Comparison of ENCODE assay signal across 14 cellular contexts in the genomic region with DNA sequence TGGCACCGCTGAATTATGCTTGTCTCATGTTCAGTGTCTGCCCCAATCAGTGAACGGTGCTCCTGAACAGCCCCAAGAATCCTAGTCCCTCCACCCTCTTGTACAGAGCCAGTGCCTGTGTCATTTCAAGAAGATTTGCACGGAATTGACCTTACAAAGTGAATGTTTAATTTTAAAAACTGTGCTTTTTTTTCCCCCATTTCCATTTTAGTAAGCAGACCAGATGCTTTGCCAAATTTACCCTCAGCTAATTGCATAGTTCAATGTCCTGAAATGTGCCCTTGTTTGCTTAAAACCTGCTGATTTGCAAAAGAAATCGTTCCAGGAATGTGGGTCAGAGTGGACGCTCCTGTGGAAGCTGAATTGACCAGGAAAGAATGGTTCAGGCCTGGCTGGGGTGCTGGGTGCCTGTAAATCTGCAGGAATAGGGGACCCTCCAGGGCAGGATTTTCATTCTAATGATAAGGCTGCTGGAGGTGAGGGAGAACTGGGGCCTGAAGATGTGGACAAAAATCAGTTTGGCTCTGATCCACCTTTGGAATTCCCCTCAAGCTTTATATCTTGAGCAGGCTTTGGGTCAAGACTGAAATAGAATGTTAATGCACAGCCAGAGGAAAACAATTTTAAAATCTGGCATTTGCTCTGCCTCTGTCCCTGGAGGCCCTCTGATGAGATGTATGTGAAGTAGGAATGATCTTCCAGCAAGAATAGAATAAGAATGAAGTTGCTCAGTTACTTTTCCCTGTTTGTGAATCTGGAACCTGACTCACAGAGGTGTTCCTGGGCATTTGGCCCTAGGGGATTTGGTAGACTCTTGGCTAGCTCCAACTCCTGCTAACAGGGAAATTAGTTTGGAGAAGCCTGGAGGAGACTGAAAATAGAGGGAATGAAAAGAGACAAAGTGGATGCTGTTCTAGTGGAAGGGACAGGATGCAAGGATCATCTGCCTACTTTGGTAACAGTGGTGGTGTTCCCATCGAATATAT. TPM values are rescaled to one million over a fixed set of nuclear protein-coding genes. Genes with fewer than 3 reads are reported as not detected.
DNase-seq lines count a peak whose midpoint lies in the region; ATAC-seq, FAIRE-seq and TF ChIP-seq lines count a peak whose summit lies in the region.
"Had no signal": no experiment of that assay in that cellular context is flagged by ENCODE, and none has a peak within 500 bp of the region (broad histone marks: within the 10 kb centered on the region; RNA-seq: fewer than 3 reads in every experiment).

No MANE protein-coding gene starts in this region.

- H3K4me1 ChIP-seq in fibroblast of lung (ENCODE audit: control insufficient read depth, extremely low read depth, insufficient read depth, low read length) (peaks cover 2% of the 10 kb centered on the region), HepG2 (ENCODE audit: insufficient read depth, low read length) (peaks cover 59% of the 10 kb centered on the region), transverse colon (peaks cover 3 to 19% (median 7%) of the 10 kb centered on the region in 4 donors)

- H2AFZ ChIP-seq in fibroblast of lung (ENCODE audit: low read length) = no peak overlapping the region
- peak overlapping the region; percentile 57 for H2AFZ ChIP-seq in HepG2 (ENCODE audit: low read length)

- TF ChIP-seq POLR2A in HepG2 (IDR thresholded peaks at IDR 0.05; ENCODE audit: insufficient read depth in 1 of 2, low read depth in 2 of 2, low read length in 2 of 2) = no peak
- no peak for TF ChIP-seq POLR2A in transverse colon (IDR thresholded peaks at IDR 0.05)

- H3K9ac ChIP-seq in fibroblast of lung (ENCODE audit: insufficient read depth, low read length) (no peak overlapping the region), HepG2 (ENCODE audit: insufficient read depth, low read depth, low read length) (peak overlapping the region; percentile 9)

- H3K27me3 ChIP-seq in fibroblast of lung (ENCODE audit: control insufficient read depth, insufficient read depth, low read length) (no peaks in the 10 kb centered on the region), HepG2 (ENCODE audit: control insufficient read depth in 1 of 2, insufficient read depth in 2 of 2, low read length in 2 of 2) (no peaks in the 10 kb centered on the region), transverse colon (no peaks in the 10 kb centered on the region)

- TF ChIP-seq EP300 in HepG2 (IDR thresholded peaks at IDR 0.05; ENCODE audit: low read depth in 2 of 2, low read length in 2 of 2) (peak in 1 of 2 experiments; percentile 59; a peak in 2 of 4 replicates), HepG2 (CRISPR knock-in tag; IDR thresholded peaks at IDR 0.05; ENCODE audit: borderline replicate concordance) (no peak), transverse colon (IDR thresholded peaks at IDR 0.05; ENCODE audit: low read depth) (no peak)

- TF ChIP-seq CTCF in RWPE1 (conservative IDR thresholded peaks at IDR 0.05; ENCODE audit: low read depth) = no peak
- TF ChIP-seq CTCF in fibroblast of lung (conservative IDR thresholded peaks at IDR 0.05 in 1 of 2, IDR thresholded peaks at IDR 0.05 in 1 of 2; ENCODE audit: low read depth in 1 of 2, low read length in 2 of 2) = no peak
- TF ChIP-seq CTCF in HepG2 (CRISPR knock-in tag; IDR thresholded peaks at IDR 0.05) = no peak
- TF ChIP-seq CTCF in transverse colon (IDR thresholded peaks at IDR 0.05) = no peak

- H3K9me3 ChIP-seq in fibroblast of lung (ENCODE audit: control insufficient read depth, insufficient read depth, low read depth, low read length) (no peaks in the 10 kb centered on the region), HepG2 (ENCODE audit: low read length) (no peaks in the 10 kb centered on the region), transverse colon (no peaks in the 10 kb centered on the region)

- 0 out of 2 replicates have a peak, but pooled peaks have one; percentile 25 for TF ChIP-seq RAD21 in HepG2 (CRISPR knock-in tag; IDR thresholded peaks at IDR 0.05)

- no peak overlapping the region for H3K4me2 ChIP-seq in fibroblast of lung (ENCODE audit: extremely low read depth, insufficient read depth, low read length)
- peak overlapping the region; percentile 57 for H3K4me2 ChIP-seq in HepG2 (ENCODE audit: low read depth, low read length)

- in situ Hi-C loops in HepG2 (cut with HindIII; ENCODE audit: extremely low pct_ligation_motif_present, low pct_unique_long_range_greater_than_20kb) = no loop called here
- in situ Hi-C loops in transverse colon (cut with MboI; ENCODE audit: low pct_ligation_motif_present in 1 of 4, low pct_unique_long_range_greater_than_20kb in 1 of 4, low sequenced_read_pairs in 3 of 4) = no loop called here

- H3K4me3 ChIP-seq in fibroblast of lung (replicated peaks in 1 of 4; ENCODE audit: control extremely low read depth in 1 of 4, insufficient read depth in 1 of 4, low read depth in 3 of 4, low read length in 4 of 4) (no peak overlapping the region), HepG2 (replicated peaks in 1 of 3; ENCODE audit: insufficient read depth in 1 of 3, low read depth in 2 of 3, low read length in 3 of 3) (peak overlapping the region in 1 of 3 experiments; percentile 4; a peak in 1 of 6 replicates), transverse colon (no peak overlapping the region)

- peak; percentile 34 for DNase-seq in RWPE1 (ENCODE audit: low spot score)
- peak; percentile 59 to 61 for DNase-seq in fibroblast of lung (ENCODE audit: low read depth in 2 of 2)
- DNase-seq in HepG2 (ENCODE audit: low spot score) = peak; percentile 71
- DNase-seq in transverse colon = no peak
- no peak for DNase-seq in NCI-H2227 (lab: John Stamatoyannopoulos, UW; ENCODE audit: unreplicated experiment)
- DNase-seq in stimulated activated CD4-positive, alpha-beta T cell treated with anti-CD3 and anti-CD28 coated beads, Interleukin-1b, Interleukin-23, amount 100 ng/mL, for 48 hours = no peak
- DNase-seq: activated CD4-positive, CD25-positive, alpha-beta regulatory T cell treated with anti-CD3 and anti-CD28 coated beads, Interleukin-2, amount 50 U/mL, for 72 hours; activated T-cell treated with anti-CD3 and anti-CD28 coated beads, Interleukin-2, amount 50 U/mL, for 48 hours; CD8-positive, alpha-beta memory T cell; NCI-H1436 treated with DMSO at 0.1 percent for 48 hours; retina had no signal

- WGBS in HepG2 (ENCODE audit: low lambda C conversion rate) = 18% methylated on average over 6 of the region's 6 CpGs
- WGBS in transverse colon (ENCODE audit: low coverage in 1 of 2), 2 donors = 46 to 62% methylated on average over 5 to 6 of the region's 6 CpGs

- POLR2A ChIA-PET in RWPE1 (lab: Yijun Ruan, JAX; ENCODE audit: low non-redundant PET) = no interaction called here
- POLR2A ChIA-PET in HepG2 (lab: Yijun Ruan, JAX) = interaction anchor here (0.7 to 3.5 kb wide), 4 partner anchors 17 to 219 kb away, joined by 3 to 13 read pairs (median 7); partner anchors contain the start of gene EHBP1

- no peaks in the 10 kb centered on the region for H3K36me3 ChIP-seq in fibroblast of lung (ENCODE audit: control insufficient read depth, insufficient read depth, low read length)
- H3K36me3 ChIP-seq in HepG2 (replicated peaks in 1 of 2; ENCODE audit: control insufficient read depth in 1 of 2, insufficient read depth in 2 of 2, low read length in 2 of 2) = no peaks in the 10 kb centered on the region
- H3K36me3 ChIP-seq in transverse colon = no peaks in the 10 kb centered on the region

- ATAC-seq in HepG2 (peak; percentile 95), GM21786 (IDR thresholded peaks at IDR 0.05; ENCODE audit: unreplicated experiment) (no peak), HG02642 (IDR thresholded peaks at IDR 0.05; ENCODE audit: poor library complexity, unreplicated experiment) (no peak)

- H3K27ac ChIP-seq in RWPE1 (no peak overlapping the region), fibroblast of lung (ENCODE audit: insufficient read depth, low read length) (no peak overlapping the region), HepG2 (ENCODE audit: extremely low read length, insufficient read depth, low read length) (peak overlapping the region; percentile 62), transverse colon (peak overlapping the region in 3 of 4 donors; percentile 1 to 25 (median 5))

- FAIRE-seq in HepG2 (lab: Jason Lieb, UNC) = peak; percentile 37
- FAIRE-seq: GM18507 had no signal

- intact Hi-C loops in HepG2 (cut with micrococcal nuclease; ENCODE audit: unreplicated experiment) = loop anchor here (5.0 kb wide), 1 partner anchor 41 kb away; no protein-coding TSS in a partner anchor
- intact Hi-C loops in transverse colon (cut with DNase I; ENCODE audit: low total_unique reads) = no loop called here

- H3K79me2 ChIP-seq in fibroblast of lung (ENCODE audit: control insufficient read depth, insufficient read depth, low read length) (no peaks in the 10 kb centered on the region), HepG2 (ENCODE audit: insufficient read depth, low read length) (no peaks in the 10 kb centered on the region)

- H4K20me1 ChIP-seq in fibroblast of lung (ENCODE audit: control insufficient read depth, extremely low read depth, insufficient read depth, low read length) (no peaks in the 10 kb centered on the region), HepG2 (ENCODE audit: insufficient read depth, low read length) (no peaks in the 10 kb centered on the region)

- no TSS peak for BruUV-seq in HepG2 (replicated peaks; lab: Mats Ljungman, UMichigan)

- CTCF ChIA-PET in RWPE1 (lab: Yijun Ruan, JAX) (interaction anchor here (0.5 to 0.7 kb wide), 2 partner anchors 9 to 19 kb away, joined by 3 to 5 read pairs; no protein-coding TSS in a partner anchor), HepG2 (lab: Yijun Ruan, JAX; ENCODE audit: low intra/inter-chr PET ratio, low total read pairs) (no interaction called here)

RNA-seq across cellular contexts. Expression of gene TMEM17, which starts 19.9 kb away (rescaled TPM):
- total RNA-seq in fibroblast of lung (1.3 and 2.5 TPM in 2 replicates), HepG2 (2016; rRNA removed; fragmentation: Illumina TruSeq; extraction: Trizol) (0.22 and 0.28 TPM in 2 replicates), transverse colon (1 to 10 TPM in 1 of 4 donors, under 1 TPM in 1, not detected in 2; 0.96 to 1.4 TPM)
- polyA plus RNA-seq in fibroblast of lung (3.7 and 4.9 TPM in 2 replicates), HepG2 (2011; rRNA removed) (0.30 and 0.50 TPM in 2 replicates)
- polyA plus RNA-seq in fibroblast of lung (2012) = 2.2 and 2.8 TPM in 2 replicates
- 0.52 TPM in 1 of 2 replicates, not detected in the other for polyA minus RNA-seq in fibroblast of lung (ENCODE audit: low replicate concordance)
- total RNA-seq in HepG2 (2016; cell fraction: cytosol; rRNA removed; fragmentation: Illumina TruSeq; extraction: Trizol; ENCODE audit: low read depth) = 0.18 TPM in 1 of 2 replicates, not detected in the other
- 0.07 and 0.30 TPM in 2 replicates for total RNA-seq in HepG2 (2016; cell fraction: insoluble cytoplasmic fraction; rRNA removed; fragmentation: Illumina TruSeq; extraction: Trizol)
- 0.24 and 0.25 TPM in 2 replicates for total RNA-seq in HepG2 (2016; cell fraction: membrane; rRNA removed; fragmentation: Illumina TruSeq; extraction: Trizol)
- total RNA-seq in HepG2 (2016; cell fraction: nucleus; rRNA removed; fragmentation: Illumina TruSeq; extraction: Trizol) = 0.40 TPM in 1 of 2 replicates, not detected in the other
- polyA plus RNA-seq in HepG2 (2011; cell fraction: cytosol; rRNA removed) = 0.20 and 0.33 TPM in 2 replicates
- polyA plus RNA-seq in HepG2 (2011; cell fraction: nucleus; rRNA removed) = 0.11 and 0.16 TPM in 2 replicates
- polyA plus RNA-seq in HepG2 (2012) = 0.16 and 0.24 TPM in 2 replicates
- 0.19 and 0.25 TPM in 2 replicates for polyA plus RNA-seq in HepG2 (2016; cell fraction: cytosol; fragmentation: Illumina TruSeq; extraction: Trizol; ENCODE audit: low read depth)
- 0.12 and 0.22 TPM in 2 replicates for polyA plus RNA-seq in HepG2 (2016; cell fraction: insoluble cytoplasmic fraction; fragmentation: Illumina TruSeq; extraction: Trizol; ENCODE audit: low read depth)
- polyA plus RNA-seq in HepG2 (2016; cell fraction: membrane; fragmentation: Illumina TruSeq; extraction: Trizol; ENCODE audit: low read depth) = 0.35 and 0.46 TPM in 2 replicates
- polyA plus RNA-seq in HepG2 (2016; cell fraction: nucleus; fragmentation: Illumina TruSeq; extraction: Trizol; ENCODE audit: insufficient read depth, low read depth) = 0.25 and 0.76 TPM in 2 replicates
- 0.21 and 0.32 TPM in 2 replicates for polyA minus RNA-seq in HepG2 (2011; rRNA and poly(A)+ RNA removed; ENCODE audit: low replicate concordance)
- polyA minus RNA-seq in HepG2 (2011; cell fraction: cytosol; rRNA and poly(A)+ RNA removed) = 0.35 TPM in 1 of 2 replicates, not detected in the other
- polyA minus RNA-seq in HepG2 (2011; cell fraction: nucleus; rRNA and poly(A)+ RNA removed) = 0.25 and 0.52 TPM in 2 replicates
- polyA plus RNA-seq: CD8-positive, alpha-beta memory T cell had no signal

Comparison
In these comparisons a context has a peak if more than half of its experiments do, and no peak if none do; other contexts are left out.
1. DNase-seq: peak in RWPE1 (single experiment), fibroblast of lung (2 of 2) and HepG2 (single experiment); none in transverse colon (single experiment), NCI-H2227 (single experiment) and stimulated activated CD4-positive, alpha-beta T cell treated with anti-CD3 and anti-CD28 coated beads, Interleukin-1b, Interleukin-23, amount 100 ng/mL, for 48 hours (single experiment).
2. H3K27ac ChIP-seq: peak in HepG2 (single experiment) and transverse colon (3 of 4); none in RWPE1 (single experiment) and fibroblast of lung (single experiment).